In the genomic region with DNA sequence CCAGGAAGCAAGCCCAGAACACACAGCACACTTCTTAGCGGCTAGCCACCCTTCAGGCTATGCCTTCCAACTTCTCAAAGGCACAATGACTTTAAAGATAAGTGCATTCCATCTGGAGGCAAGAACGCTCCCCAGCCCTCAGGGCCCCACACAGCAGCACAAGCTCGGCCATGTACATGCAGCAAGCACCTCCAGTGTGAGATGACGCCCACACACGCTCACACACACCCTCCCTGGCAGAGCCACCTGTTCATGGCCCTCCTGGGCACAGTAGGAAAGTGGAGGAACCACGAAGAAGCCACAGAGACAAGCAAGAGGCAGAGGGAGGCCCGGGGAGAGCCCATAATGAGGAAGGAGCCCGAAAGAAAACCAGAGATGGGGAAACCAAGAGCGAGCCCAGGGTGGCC, we compare ENCODE assay signal across 8 cellular contexts. TPM values are rescaled to one million over a fixed set of nuclear protein-coding genes. Genes with fewer than 3 reads are reported as not detected.
A peak's percentile ranks its signal among the peaks of the same experiment; 100 is the strongest.
DNase-seq lines count a peak whose midpoint lies in the region; ATAC-seq and TF ChIP-seq lines count a peak whose summit lies in the region.

No MANE protein-coding gene starts in this region.

- in situ Hi-C loops in Panc1 (cut with HindIII; ENCODE audit: low pct_unique_long_range_greater_than_20kb, low sequenced_read_pairs) = no loop called here

- H3K27ac ChIP-seq in Panc1 (ENCODE audit: low read length) (peak overlapping the region; percentile 18), coronary artery (peak overlapping the region; percentile 28 to 87)

- no peak overlapping the region for H3K4me3 Mint-ChIP-seq in activated CD4-positive, alpha-beta T cell treated with anti-CD3 and anti-CD28 coated beads for 36 hours

- CTCF ChIA-PET in activated CD4-positive, alpha-beta T cell treated with anti-CD3 and anti-CD28 coated beads for 36 hours (lab: Charles Lee) = interaction anchor here (0.9 to 2.4 kb wide), 2 partner anchors 11 to 17 kb away, joined by 3 to 11 read pairs; no protein-coding TSS in a partner anchor
- CTCF ChIA-PET in Panc1 (lab: Charles Lee) = interaction anchor here (1.1 to 1.3 kb wide), 2 partner anchors 17 kb away, joined by 5 read pairs; no protein-coding TSS in a partner anchor

- H3K27me3 ChIP-seq in Panc1 (ENCODE audit: control insufficient read depth, insufficient read depth, low read length) = no peaks in the 10 kb centered on the region

- peak; percentile 58 for DNase-seq in activated CD4-positive, alpha-beta T cell treated with anti-CD3 and anti-CD28 coated beads for 36 hours
- DNase-seq in activated CD4-positive, alpha-beta T cell treated with anti-CD3 and anti-CD28 coated beads, Interleukin-2, amount 50 U/mL, for 1 hour = no peak
- DNase-seq in Panc1 (ENCODE audit: low read depth, low spot score) (no peak), coronary artery (ENCODE audit: low spot score) (no peak), renal cortical epithelial cell (ENCODE audit: low read depth) (peak; percentile 54), amygdala (lab: John Stamatoyannopoulos, UW) (no peak), NCI-H2029 (lab: John Stamatoyannopoulos, UW) (no peak), left lobe of liver (ENCODE audit: low spot score) (no peak)

- intact Hi-C loops in activated CD4-positive, alpha-beta T cell treated with anti-CD3 and anti-CD28 coated beads for 36 hours (cut with DNase I, micrococcal nuclease) = no loop called here
- intact Hi-C loops in Panc1 (cut with micrococcal nuclease; ENCODE audit: unreplicated experiment) = no loop called here

- TF ChIP-seq CTCF in Panc1 (IDR thresholded peaks at IDR 0.05) (no peak), coronary artery (IDR thresholded peaks at IDR 0.05) (no peak)

- H3K36me3 ChIP-seq in Panc1 (ENCODE audit: control insufficient read depth, insufficient read depth, low read length) = no peaks in the 10 kb centered on the region

- peaks cover 45% of the 10 kb centered on the region for H3K4me1 Mint-ChIP-seq in activated CD4-positive, alpha-beta T cell treated with anti-CD3 and anti-CD28 coated beads for 36 hours

- POLR2A ChIA-PET in activated CD4-positive, alpha-beta T cell treated with anti-CD3 and anti-CD28 coated beads for 36 hours (lab: Charles Lee) = interaction anchor here (0.5 kb wide), 1 partner anchor 772 kb away, joined by 3 read pairs; no protein-coding TSS in a partner anchor
- POLR2A ChIA-PET in Panc1 (lab: Charles Lee) = interaction anchor here (0.6 kb wide), 1 partner anchor 605 kb away, joined by 3 read pairs; no protein-coding TSS in a partner anchor

- ATAC-seq in activated CD4-positive, alpha-beta T cell treated with anti-CD3 and anti-CD28 coated beads for 36 hours = no peak
- peak; percentile 59 for ATAC-seq in Panc1
- no peak for ATAC-seq in left lobe of liver

- no peaks in the 10 kb centered on the region for H3K9me3 ChIP-seq in Panc1 (ENCODE audit: control insufficient read depth, insufficient read depth, low read depth, low read length)

- H3K27ac Mint-ChIP-seq in activated CD4-positive, alpha-beta T cell treated with anti-CD3 and anti-CD28 coated beads for 36 hours = peak overlapping the region; percentile 77

- H3K27me3 Mint-ChIP-seq in activated CD4-positive, alpha-beta T cell treated with anti-CD3 and anti-CD28 coated beads for 36 hours = no peaks in the 10 kb centered on the region

- H3K9me3 Mint-ChIP-seq in activated CD4-positive, alpha-beta T cell treated with anti-CD3 and anti-CD28 coated beads for 36 hours (ENCODE audit: low read depth) = no peaks in the 10 kb centered on the region

- no peak overlapping the region for H3K4me3 ChIP-seq in Panc1 (ENCODE audit: low read depth in 2 of 2, low read length in 2 of 2)
- H3K4me3 ChIP-seq in coronary artery = no peak overlapping the region

- no peaks in the 10 kb centered on the region for H3K36me3 Mint-ChIP-seq in activated CD4-positive, alpha-beta T cell treated with anti-CD3 and anti-CD28 coated beads for 36 hours (ENCODE audit: low read depth)

- no TSS peak for BruUV-seq in Panc1 (replicated peaks; lab: Mats Ljungman, UMichigan)

- peaks cover 59% of the 10 kb centered on the region for H3K4me1 ChIP-seq in Panc1 (ENCODE audit: control insufficient read depth, insufficient read depth, low read length)

RNA-seq across cellular contexts. Expression of a gene that starts 21.7 kb away (rescaled TPM):
- total RNA-seq in activated CD4-positive, alpha-beta T cell treated with anti-CD3 and anti-CD28 coated beads for 36 hours = 10 to 100 TPM; 65.2 to 71.0 TPM
- total RNA-seq in Panc1 (2021; ENCODE audit: unreplicated experiment) (58.6 TPM), renal cortical epithelial cell (88.0 and 201 TPM in 2 replicates), left lobe of liver (28.6 TPM)
- 77.0 TPM for polyA plus RNA-seq in Panc1 (2012; ENCODE audit: insufficient read length)

Comparison
In these comparisons a context has a peak if more than half of its experiments do, and no peak if none do; other contexts are left out.
1. DNase-seq: peak in activated CD4-positive, alpha-beta T cell treated with anti-CD3 and anti-CD28 coated beads for 36 hours (single experiment) and renal cortical epithelial cell (single experiment); none in activated CD4-positive, alpha-beta T cell treated with anti-CD3 and anti-CD28 coated beads, Interleukin-2, amount 50 U/mL, for 1 hour (single experiment), Panc1 (single experiment), coronary artery (single experiment), amygdala (0 of 56), NCI-H2029 (single experiment) and left lobe of liver (single experiment).